ENCODE assay signal across 8 cellular contexts in genomic region chr20:47677314-47678129, GRCh38.
DNase-seq lines count a peak whose midpoint lies in the region; ATAC-seq, FAIRE-seq and TF ChIP-seq lines count a peak whose summit lies in the region.

No MANE protein-coding gene starts in this region.

- POLR2A ChIA-PET in activated CD8-positive, alpha-beta T cell treated with anti-CD3 and anti-CD28 coated beads, Interleukin-2, amount 10 ng/mL, durations not matched to agents 7 days and 5 days (lab: Charles Lee): interaction anchor here (1.2 kb wide), 1 partner anchor 21 kb away, joined by 3 read pairs; no protein-coding TSS in a partner anchor
- POLR2A ChIA-PET in endothelial cell of umbilical vein (lab: Charles Lee): no interaction called here

- H3K79me2 ChIP-seq in endothelial cell of umbilical vein (ENCODE audit: control insufficient read depth, insufficient read depth, low read length): no peaks in the 10 kb centered on the region

- FAIRE-seq in endothelial cell of umbilical vein (lab: Jason Lieb, UNC) (no peak), urothelium cell line (lab: Jason Lieb, UNC) (peak; percentile 90)

- peak; percentile 80 for ATAC-seq in activated CD8-positive, alpha-beta T cell treated with anti-CD3 and anti-CD28 coated beads, Interleukin-2, amount 10 ng/mL, durations not matched to agents 7 days and 5 days
- no peak for ATAC-seq in GM21723 (IDR thresholded peaks at IDR 0.05; ENCODE audit: unreplicated experiment)

- peak; percentile 75 to 92 for TF ChIP-seq CTCF in endothelial cell of umbilical vein (IDR thresholded peaks at IDR 0.05; ENCODE audit: extremely low read depth in 1 of 2, insufficient read depth in 1 of 2, low read depth in 1 of 2, low read length in 2 of 2)
- TF ChIP-seq CTCF in osteocyte (IDR thresholded peaks at IDR 0.05): peak; percentile 84

- no peaks in the 10 kb centered on the region for H3K27me3 Mint-ChIP-seq in activated CD8-positive, alpha-beta T cell treated with anti-CD3 and anti-CD28 coated beads, Interleukin-2, amount 10 ng/mL, durations not matched to agents 7 days and 5 days (ENCODE audit: low read depth)
- no peaks in the 10 kb centered on the region for H3K27me3 Mint-ChIP-seq in osteocyte (ENCODE audit: unreplicated experiment)

- no peak overlapping the region for H2AFZ ChIP-seq in endothelial cell of umbilical vein (ENCODE audit: low read depth, low read length)

- no peak overlapping the region for H3K27ac ChIP-seq in endothelial cell of umbilical vein (ENCODE audit: insufficient read depth, low read depth, low read length)

- intact Hi-C loops in endothelial cell of umbilical vein (cut with micrococcal nuclease): loop anchor here (1.0 to 2.0 kb wide), 3 partner anchors 109 to 944 kb away; no protein-coding TSS in a partner anchor

- no peak overlapping the region for H3K4me3 ChIP-seq in endothelial cell of umbilical vein (replicated peaks in 1 of 3; ENCODE audit: insufficient read depth in 1 of 3, low read depth in 1 of 3, low read length in 3 of 3)

- TF ChIP-seq POLR2A in endothelial cell of umbilical vein (IDR thresholded peaks at IDR 0.05; ENCODE audit: low read depth, low read length): no peak

- no TSS peak for BruUV-seq in endothelial cell of umbilical vein (replicated peaks; lab: Mats Ljungman, UMichigan)

- H3K27me3 ChIP-seq in endothelial cell of umbilical vein (ENCODE audit: control insufficient read depth in 2 of 2, insufficient read depth in 2 of 2, low read length in 2 of 2): no peaks in the 10 kb centered on the region

- no peak overlapping the region for H3K27ac Mint-ChIP-seq in activated CD8-positive, alpha-beta T cell treated with anti-CD3 and anti-CD28 coated beads, Interleukin-2, amount 10 ng/mL, durations not matched to agents 7 days and 5 days
- no peak overlapping the region for H3K27ac Mint-ChIP-seq in osteocyte (ENCODE audit: unreplicated experiment)

- DNase-seq in AG08396 (ENCODE audit: low spot score): peak; percentile 50
- peak; percentile 79 for DNase-seq in GM19240 (ENCODE audit: insufficient read length, low spot score)
- peak; percentile 48 for DNase-seq in NCI-H748 (lab: John Stamatoyannopoulos, UW; ENCODE audit: unreplicated experiment)
- peak; percentile 65 for DNase-seq in activated CD8-positive, alpha-beta T cell treated with anti-CD3 and anti-CD28 coated beads, Interleukin-2, amount 10 ng/mL, durations not matched to agents 7 days and 5 days
- peak; percentile 43 for DNase-seq in endothelial cell of umbilical vein (ENCODE audit: low read depth, low spot score)
- DNase-seq in osteocyte (ENCODE audit: extremely low spot score, unreplicated experiment): no peak
- DNase-seq in urothelium cell line (ENCODE audit: low spot score): peak; percentile 89

- H3K4me3 Mint-ChIP-seq in activated CD8-positive, alpha-beta T cell treated with anti-CD3 and anti-CD28 coated beads, Interleukin-2, amount 10 ng/mL, durations not matched to agents 7 days and 5 days: no peak overlapping the region
- H3K4me3 Mint-ChIP-seq in osteocyte (ENCODE audit: unreplicated experiment): no peak overlapping the region

- no peaks in the 10 kb centered on the region for H3K36me3 Mint-ChIP-seq in activated CD8-positive, alpha-beta T cell treated with anti-CD3 and anti-CD28 coated beads, Interleukin-2, amount 10 ng/mL, durations not matched to agents 7 days and 5 days (ENCODE audit: low read depth)
- H3K36me3 Mint-ChIP-seq in osteocyte (ENCODE audit: unreplicated experiment): no peaks in the 10 kb centered on the region

- H3K9me3 ChIP-seq in endothelial cell of umbilical vein (replicated peaks; ENCODE audit: control insufficient read depth, insufficient read depth, low read length): no peaks in the 10 kb centered on the region

- no peaks in the 10 kb centered on the region for H3K9me3 Mint-ChIP-seq in activated CD8-positive, alpha-beta T cell treated with anti-CD3 and anti-CD28 coated beads, Interleukin-2, amount 10 ng/mL, durations not matched to agents 7 days and 5 days (ENCODE audit: insufficient read depth)
- H3K9me3 Mint-ChIP-seq in osteocyte (ENCODE audit: unreplicated experiment): no peaks in the 10 kb centered on the region

- dilution Hi-C loops in endothelial cell of umbilical vein (cut with MboI; ENCODE audit: extremely low pct_ligation_motif_present, low sequenced_read_pairs): no loop called here

- H3K9me1 ChIP-seq in endothelial cell of umbilical vein (replicated peaks; ENCODE audit: control insufficient read depth, extremely low read depth, insufficient read depth, low read length): no peaks in the 10 kb centered on the region

- H3K36me3 ChIP-seq in endothelial cell of umbilical vein (ENCODE audit: control insufficient read depth in 2 of 2, extremely low read depth in 1 of 2, insufficient read depth in 2 of 2, low read length in 2 of 2): no peaks in the 10 kb centered on the region

- CTCF ChIA-PET in activated CD8-positive, alpha-beta T cell treated with anti-CD3 and anti-CD28 coated beads, Interleukin-2, amount 10 ng/mL, durations not matched to agents 7 days and 5 days (lab: Charles Lee): interaction anchor here (0.7 to 3.8 kb wide), 15 partner anchors 10 to 1204 kb away, joined by 3 to 29 read pairs (median 4); no protein-coding TSS in a partner anchor
- CTCF ChIA-PET in endothelial cell of umbilical vein (lab: Charles Lee): interaction anchor here (0.9 to 15.4 kb wide), 11 partner anchors 9 to 953 kb away, joined by 3 to 302 read pairs (median 7); no protein-coding TSS in a partner anchor

- H4K20me1 ChIP-seq in endothelial cell of umbilical vein (replicated peaks; ENCODE audit: control insufficient read depth, extremely low read depth, insufficient read depth, low read length): no peaks in the 10 kb centered on the region

- H3K9ac ChIP-seq in endothelial cell of umbilical vein (replicated peaks; ENCODE audit: extremely low read depth, insufficient read depth, low read length): no peak overlapping the region

- no peaks in the 10 kb centered on the region for H3K4me1 ChIP-seq in endothelial cell of umbilical vein (ENCODE audit: control insufficient read depth, extremely low read depth, insufficient read depth, low read length)

- H3K4me2 ChIP-seq in endothelial cell of umbilical vein (ENCODE audit: insufficient read depth, low read length): no peak overlapping the region

- H3K4me1 Mint-ChIP-seq in activated CD8-positive, alpha-beta T cell treated with anti-CD3 and anti-CD28 coated beads, Interleukin-2, amount 10 ng/mL, durations not matched to agents 7 days and 5 days (ENCODE audit: low read depth): peaks cover 4% of the 10 kb centered on the region
- H3K4me1 Mint-ChIP-seq in osteocyte (ENCODE audit: unreplicated experiment): no peaks in the 10 kb centered on the region

TF ChIP-seq in endothelial cell of umbilical vein, 7 proteins besides CTCF, POLR2A, EP300 and RAD21:
- no peak for TF ChIP-seq EZH2 (IDR thresholded peaks at IDR 0.05; ENCODE audit: borderline replicate concordance, low read depth, low read length, severe bottlenecking)
- TF ChIP-seq MAX (IDR thresholded peaks at IDR 0.05; ENCODE audit: insufficient read depth, insufficient read length): no peak
- TF ChIP-seq MYC (IDR thresholded peaks at IDR 0.05; ENCODE audit: low read depth, low read length): no peak
- TF ChIP-seq JUN (IDR thresholded peaks at IDR 0.05; ENCODE audit: borderline replicate concordance, insufficient read depth, insufficient read length, low read depth): no peak
- TF ChIP-seq FOS (IDR thresholded peaks at IDR 0.05; ENCODE audit: borderline replicate concordance, insufficient read depth, low read length): no peak
- TF ChIP-seq POLR2AphosphoS5 (IDR thresholded peaks at IDR 0.05; ENCODE audit: insufficient read depth, low read depth, low read length): no peak
- no peak for TF ChIP-seq GATA2 (IDR thresholded peaks at IDR 0.05; ENCODE audit: insufficient read depth, insufficient read length, low read depth, low read length)
TF ChIP-seq in endothelial cell of umbilical vein: peak in this region for 0.
